In the genomic region with DNA sequence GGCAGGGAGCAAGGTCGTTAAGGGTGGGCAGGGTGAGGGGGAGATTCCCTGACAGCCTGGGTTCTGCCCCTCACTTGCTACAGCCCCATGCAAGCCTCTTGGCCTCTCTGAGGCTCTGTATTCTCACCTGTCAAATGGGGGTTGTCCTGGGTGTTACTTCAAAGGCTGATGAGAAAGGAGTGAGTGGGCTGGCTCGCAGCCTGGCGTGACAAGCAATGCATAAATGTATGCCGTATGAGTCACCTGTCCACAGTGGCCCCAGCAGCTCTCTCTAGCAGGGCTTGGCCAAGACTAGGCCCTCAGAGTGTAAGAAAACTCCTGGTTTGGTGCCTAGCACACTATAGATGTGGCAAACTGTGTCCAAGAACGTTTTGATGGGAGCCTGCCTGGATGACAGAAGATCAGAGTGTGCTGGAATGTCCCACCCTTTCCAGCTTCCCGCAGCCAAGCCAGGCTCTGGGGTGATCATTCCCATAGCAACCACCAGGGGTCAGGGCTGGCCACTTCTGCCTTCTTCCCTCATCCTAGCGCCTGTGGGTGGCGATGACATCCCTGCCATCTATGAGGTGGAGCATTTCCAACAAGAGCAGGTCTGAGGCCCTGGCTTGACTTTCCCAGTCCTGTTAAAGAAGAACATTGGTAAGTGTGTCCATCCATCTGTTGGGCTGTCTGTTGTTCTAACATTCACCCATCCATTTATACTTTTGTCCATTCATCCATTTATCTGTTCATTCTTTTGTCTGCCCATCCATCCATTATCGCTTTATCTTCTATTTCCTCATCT, we compare ENCODE assay signal across 8 cellular contexts. TPM values are rescaled to one million over a fixed set of nuclear protein-coding genes. Genes with fewer than 3 reads are reported as not detected.
DNase-seq lines count a peak whose midpoint lies in the region; ATAC-seq and TF ChIP-seq lines count a peak whose summit lies in the region.

No MANE protein-coding gene starts in this region.

- POLR2A ChIA-PET in BJ (lab: Charles Lee) = interaction anchor here (0.9 kb wide), 1 partner anchor 11 kb away, joined by 3 read pairs; no protein-coding TSS in a partner anchor

- no peak overlapping the region for H3K27ac ChIP-seq in lower lobe of right lung

- H3K4me3 ChIP-seq in BJ (ENCODE audit: low read depth, low read length) (no peak overlapping the region), lower lobe of right lung (no peak overlapping the region)

- DNase-seq in BJ (ENCODE audit: low read depth) (peak; percentile 17), NCI-H460 (ENCODE audit: extremely low read depth, low read depth) (peak; percentile 83), dermis microvascular lymphatic vessel endothelial cell (ENCODE audit: low read depth in 2 of 2) (peak; percentile 61 to 81), lower lobe of right lung (peak; percentile 79)
- DNase-seq in activated CD4-positive, alpha-beta T cell treated with anti-CD3 and anti-CD28 coated beads, Interleukin-2, amount 10 ng/mL, durations not matched to agents 24 days and 14 days = peak; percentile 90
- DNase-seq in stimulated activated CD8-positive, alpha-beta memory T cell treated with anti-CD3 and anti-CD28 coated beads, Interleukin-15, amount 100 ng/mL, for 4 hours (ENCODE audit: low read depth in 2 of 2) = peak; percentile 30 to 48

- ATAC-seq in GM18907 (IDR thresholded peaks at IDR 0.05; ENCODE audit: unreplicated experiment) (peak; percentile 68), HG03159 (IDR thresholded peaks at IDR 0.05; ENCODE audit: unreplicated experiment) (peak; percentile 72), lower lobe of right lung (peak; percentile 92 to 93)

- peak overlapping the region; percentile 94 for H3K27ac Mint-ChIP-seq in activated CD4-positive, alpha-beta T cell treated with anti-CD3 and anti-CD28 coated beads, Interleukin-2, amount 10 ng/mL, durations not matched to agents 24 days and 14 days

- H3K4me3 Mint-ChIP-seq in activated CD4-positive, alpha-beta T cell treated with anti-CD3 and anti-CD28 coated beads, Interleukin-2, amount 10 ng/mL, durations not matched to agents 24 days and 14 days = peak overlapping the region; percentile 79

- intact Hi-C loops in activated CD4-positive, alpha-beta T cell treated with anti-CD3 and anti-CD28 coated beads, Interleukin-2, amount 10 ng/mL, durations not matched to agents 24 days and 14 days (cut with micrococcal nuclease) = loop anchor here (1.0 to 5.0 kb wide), 5 partner anchors 11 to 58 kb away; a partner anchor contains a TSS
- intact Hi-C loops in lower lobe of right lung (cut with DNase I) = loop anchor here (10.0 kb wide), 1 partner anchor 54 kb away; no protein-coding TSS in a partner anchor

- peaks cover 12% of the 10 kb centered on the region for H3K4me1 ChIP-seq in lower lobe of right lung

- H3K9me3 ChIP-seq in lower lobe of right lung = no peaks in the 10 kb centered on the region

- TF ChIP-seq CTCF in BJ (IDR thresholded peaks at IDR 0.05; ENCODE audit: insufficient read depth, low read depth, low read length) = peak; percentile 91
- TF ChIP-seq CTCF in lower lobe of right lung (IDR thresholded peaks at IDR 0.05) = peak; percentile 92

- H3K4me1 Mint-ChIP-seq in activated CD4-positive, alpha-beta T cell treated with anti-CD3 and anti-CD28 coated beads, Interleukin-2, amount 10 ng/mL, durations not matched to agents 24 days and 14 days = peaks cover 37% of the 10 kb centered on the region

- peaks cover 16% of the 10 kb centered on the region for H3K9me3 Mint-ChIP-seq in activated CD4-positive, alpha-beta T cell treated with anti-CD3 and anti-CD28 coated beads, Interleukin-2, amount 10 ng/mL, durations not matched to agents 24 days and 14 days

- H3K36me3 ChIP-seq in BJ (ENCODE audit: control insufficient read depth, insufficient read depth, low read length) = no peaks in the 10 kb centered on the region
- H3K36me3 ChIP-seq in lower lobe of right lung = no peaks in the 10 kb centered on the region

- peaks cover 5% of the 10 kb centered on the region for H3K27me3 ChIP-seq in BJ (ENCODE audit: control insufficient read depth, insufficient read depth, low read length)
- no peaks in the 10 kb centered on the region for H3K27me3 ChIP-seq in lower lobe of right lung (ENCODE audit: low read depth)

- H3K27me3 Mint-ChIP-seq in activated CD4-positive, alpha-beta T cell treated with anti-CD3 and anti-CD28 coated beads, Interleukin-2, amount 10 ng/mL, durations not matched to agents 24 days and 14 days = no peaks in the 10 kb centered on the region

- H3K36me3 Mint-ChIP-seq in activated CD4-positive, alpha-beta T cell treated with anti-CD3 and anti-CD28 coated beads, Interleukin-2, amount 10 ng/mL, durations not matched to agents 24 days and 14 days (ENCODE audit: low read depth) = peaks cover 12% of the 10 kb centered on the region

- CTCF ChIA-PET in BJ (lab: Yijun Ruan, JAX) = interaction anchor here (0.7 to 6.4 kb wide), 31 partner anchors 9 to 281 kb away, joined by 3 to 81 read pairs (median 4); a partner anchor contains a TSS

RNA-seq across cellular contexts. Expression of a gene that starts 37.2 kb away (rescaled TPM):
- 0.44 and 1.1 TPM in 2 replicates for polyA plus RNA-seq in BJ (2011; rRNA removed)
- 0.72 and 1.2 TPM in 2 replicates for polyA minus RNA-seq in BJ (2011; rRNA and poly(A)+ RNA removed)
- 15.1 and 20.2 TPM in 2 replicates for total RNA-seq in NCI-H460 (2014; rRNA removed; shearing (Covaris generic))
- polyA plus RNA-seq in NCI-H460 (2014; cell fraction: nucleus; rRNA removed) = 11.1 and 12.2 TPM in 2 replicates
- total RNA-seq in activated CD4-positive, alpha-beta T cell treated with anti-CD3 and anti-CD28 coated beads, Interleukin-2, amount 10 ng/mL, durations not matched to agents 24 days and 14 days = 3.8 and 4.8 TPM in 2 replicates
- total RNA-seq in dermis microvascular lymphatic vessel endothelial cell (11.5 and 15.3 TPM in 2 replicates), lower lobe of right lung (37.9 TPM)

RNA-seq across cellular contexts. Expression of a gene that starts 48.8 kb away (rescaled TPM):
- not detected in 2 replicates for polyA plus RNA-seq in BJ (2011; rRNA removed)
- not detected in 2 replicates for polyA minus RNA-seq in BJ (2011; rRNA and poly(A)+ RNA removed)
- not detected in 2 replicates for total RNA-seq in NCI-H460 (2014; rRNA removed; shearing (Covaris generic))
- polyA plus RNA-seq in NCI-H460 (2014; cell fraction: nucleus; rRNA removed) = not detected in 2 replicates
- total RNA-seq in activated CD4-positive, alpha-beta T cell treated with anti-CD3 and anti-CD28 coated beads, Interleukin-2, amount 10 ng/mL, durations not matched to agents 24 days and 14 days = 5.4 and 6.1 TPM in 2 replicates
- total RNA-seq in dermis microvascular lymphatic vessel endothelial cell = not detected in 2 replicates
- 1.4 TPM for total RNA-seq in lower lobe of right lung

RNA-seq across cellular contexts. Expression of a gene that starts 54.9 kb away (rescaled TPM):
- 8.2 and 13.6 TPM in 2 replicates for polyA plus RNA-seq in BJ (2011; rRNA removed)
- polyA minus RNA-seq in BJ (2011; rRNA and poly(A)+ RNA removed) = 4.0 and 4.5 TPM in 2 replicates
- 4.8 and 5.2 TPM in 2 replicates for total RNA-seq in NCI-H460 (2014; rRNA removed; shearing (Covaris generic))
- 4.4 and 5.4 TPM in 2 replicates for polyA plus RNA-seq in NCI-H460 (2014; cell fraction: nucleus; rRNA removed)
- 6.0 and 6.7 TPM in 2 replicates for total RNA-seq in activated CD4-positive, alpha-beta T cell treated with anti-CD3 and anti-CD28 coated beads, Interleukin-2, amount 10 ng/mL, durations not matched to agents 24 days and 14 days
- 8.9 and 11.6 TPM in 2 replicates for total RNA-seq in dermis microvascular lymphatic vessel endothelial cell
- total RNA-seq in lower lobe of right lung = 12.8 TPM

Comparison
In these comparisons a context has a peak if more than half of its experiments do, and no peak if none do; other contexts are left out.
1. DNase-seq: peak in every context shown above with its lines; median percentile 90 in activated CD4-positive, alpha-beta T cell treated with anti-CD3 and anti-CD28 coated beads, Interleukin-2, amount 10 ng/mL, durations not matched to agents 24 days and 14 days; 83 in NCI-H460; 79 in lower lobe of right lung; 71 in dermis microvascular lymphatic vessel endothelial cell; 39 in stimulated activated CD8-positive, alpha-beta memory T cell treated with anti-CD3 and anti-CD28 coated beads, Interleukin-15, amount 100 ng/mL, for 4 hours; 17 in BJ.